In the genomic region with DNA sequence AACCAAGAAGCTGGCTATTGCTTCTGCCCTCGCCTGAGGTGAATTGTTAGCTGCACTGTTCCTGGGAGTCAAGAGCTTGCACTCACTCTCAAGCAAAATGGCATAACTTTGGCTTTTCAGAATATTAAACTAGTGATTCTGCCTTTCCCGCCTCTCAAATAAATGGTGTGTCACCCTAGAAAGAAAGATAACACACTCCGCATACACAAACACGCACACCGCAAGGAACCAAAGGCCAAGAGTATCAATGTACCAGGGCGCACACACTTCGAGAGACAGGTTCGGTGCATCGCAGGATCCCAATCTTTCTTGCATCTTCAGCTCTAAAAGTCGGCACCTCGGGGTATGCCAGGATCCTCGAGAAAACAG, we compare ENCODE assay signal across 8 cellular contexts. TPM values are rescaled to one million over a fixed set of nuclear protein-coding genes. Genes with fewer than 3 reads are reported as not detected.
A peak's percentile ranks its signal among the peaks of the same experiment; 100 is the strongest.
DNase-seq lines count a peak whose midpoint lies in the region; ATAC-seq, FAIRE-seq and TF ChIP-seq lines count a peak whose summit lies in the region.

No MANE protein-coding gene starts in this region.

- peak overlapping the region; percentile 83 to 99 (median 93) for H3K4me3 ChIP-seq in BLaER1 treated with 17β-estradiol and CSF1 and Interleukin-3, amounts not matched to agents 10 nM and 100 nM
- H3K4me3 ChIP-seq in epithelial cell of esophagus (ENCODE audit: low read length) = peak overlapping the region; percentile 95

- peak overlapping the region; percentile 47 to 95 (median 91); a peak in 21 of 22 replicates for H3K27ac ChIP-seq in BLaER1 treated with 17β-estradiol and CSF1 and Interleukin-3, amounts not matched to agents 10 nM and 100 nM

- TF ChIP-seq CTCF in epithelial cell of esophagus (IDR thresholded peaks at IDR 0.05; ENCODE audit: insufficient read depth, low read depth, low read length, missing control alignments) = no peak

- peak overlapping the region; percentile 84 to 96 (median 91) for H3K4me2 ChIP-seq in BLaER1 treated with 17β-estradiol and CSF1 and Interleukin-3, amounts not matched to agents 10 nM and 100 nM

- H3K4me1 ChIP-seq in BLaER1 treated with 17β-estradiol and CSF1 and Interleukin-3, amounts not matched to agents 10 nM and 100 nM = peaks cover 17 to 45% (median 28%) of the 10 kb centered on the region in 10 experiments

- H3K9me3 ChIP-seq in BLaER1 treated with 17β-estradiol and CSF1 and Interleukin-3, amounts not matched to agents 10 nM and 100 nM (replicated peaks in 1 of 11) = peaks cover 7 to 41% (median 15%) of the 10 kb centered on the region in 11 experiments; a peak in 19 of 22 replicates

- H3K36me3 Mint-ChIP-seq in naive B cell = peaks cover 2 to 14% of the 10 kb centered on the region in 2 donors

- ATAC-seq in GM18870 (IDR thresholded peaks at IDR 0.05; ENCODE audit: unreplicated experiment) (peak; percentile 31), HG03095 (IDR thresholded peaks at IDR 0.05; ENCODE audit: unreplicated experiment) (peak; percentile 27), naive B cell (ENCODE audit: low read depth in 2 of 2) (peak; percentile 3 to 5)

- DNase-seq in SK-N-DZ (ENCODE audit: low spot score) = peak; percentile 1
- DNase-seq in epithelial cell of esophagus (ENCODE audit: low read depth) = peak; percentile 9
- no peak for DNase-seq in naive B cell
- no peak for DNase-seq in occipital lobe (lab: John Stamatoyannopoulos, UW)
- DNase-seq in frontal cortex (ENCODE audit: low spot score in 2 of 2) = no peak

- peaks cover 0 to 30% (median 5%) of the 10 kb centered on the region in 11 experiments; a peak in 6 of 22 replicates for H4K20me1 ChIP-seq in BLaER1 treated with 17β-estradiol and CSF1 and Interleukin-3, amounts not matched to agents 10 nM and 100 nM

- H3K27ac Mint-ChIP-seq in naive B cell = peak overlapping the region; percentile 93 to 99 (median 96)

- no peaks in the 10 kb centered on the region for H3K27me3 ChIP-seq in BLaER1 treated with 17β-estradiol and CSF1 and Interleukin-3, amounts not matched to agents 10 nM and 100 nM

- H3K27me3 Mint-ChIP-seq in naive B cell = no peaks in the 10 kb centered on the region

- peaks cover 26 to 34% (median 29%) of the 10 kb centered on the region in 3 donors for H3K4me1 Mint-ChIP-seq in naive B cell

- H3K36me3 ChIP-seq in BLaER1 treated with 17β-estradiol and CSF1 and Interleukin-3, amounts not matched to agents 10 nM and 100 nM = peaks cover 29 to 54% (median 34%) of the 10 kb centered on the region in 11 experiments

- H3K9me3 Mint-ChIP-seq in naive B cell = peaks cover 0 to 5% (median 0%) of the 10 kb centered on the region in 7 donors

- H3K4me3 Mint-ChIP-seq in naive B cell = peak overlapping the region; percentile 96 to 100 (median 99)

- FAIRE-seq in frontal cortex (lab: Jason Lieb, UNC) = no peak

- H3K9ac ChIP-seq in BLaER1 treated with 17β-estradiol and CSF1 and Interleukin-3, amounts not matched to agents 10 nM and 100 nM = peak overlapping the region; percentile 86 to 96 (median 94)

RNA-seq across cellular contexts. Expression of gene RTCA, which starts 0.5 kb away (rescaled TPM):
- 24.2 and 34.5 TPM in 2 replicates for polyA plus RNA-seq in SK-N-DZ (2014; cell fraction: cytosol; rRNA removed)
- polyA plus RNA-seq in SK-N-DZ (2014; cell fraction: nucleus; rRNA removed) = 7.7 and 11.1 TPM in 2 replicates
- polyA plus RNA-seq in naive B cell (ENCODE audit: low read depth in 6 of 6) = 10 to 100 TPM; 11.1 to 21.8 (median 16.0) TPM
- 60.8 TPM for total RNA-seq in occipital lobe
- 69.7 TPM for total RNA-seq in frontal cortex

RNA-seq across cellular contexts. Expression of gene DBT, which starts 15.9 kb away (rescaled TPM):
- polyA plus RNA-seq in SK-N-DZ (2014; cell fraction: cytosol; rRNA removed) = 4.0 and 5.0 TPM in 2 replicates
- 1.4 and 2.3 TPM in 2 replicates for polyA plus RNA-seq in SK-N-DZ (2014; cell fraction: nucleus; rRNA removed)
- polyA plus RNA-seq in naive B cell (ENCODE audit: low read depth in 6 of 6) = 1 to 10 TPM; 2.1 to 7.2 (median 4.5) TPM
- 7.8 TPM for total RNA-seq in occipital lobe
- 6.5 TPM for total RNA-seq in frontal cortex

Comparison
In these comparisons a context has a peak if more than half of its experiments do, and no peak if none do; other contexts are left out.
1. DNase-seq: peak in SK-N-DZ (single experiment) and epithelial cell of esophagus (single experiment); none in naive B cell (single experiment), occipital lobe (single experiment) and frontal cortex (0 of 2).
2. Peak in every context shown above with its lines, with median percentiles within 50 percentile points of each other: ATAC-seq.